In genomic region chr3:129592362-129593150, GRCh38 we compare ENCODE assay signal across 9 cellular contexts. TPM values are rescaled to one million over a fixed set of nuclear protein-coding genes. Genes with fewer than 3 reads are reported as not detected.
DNase-seq lines count a peak whose midpoint lies in the region; ATAC-seq and TF ChIP-seq lines count a peak whose summit lies in the region.
"Had no signal": no experiment of that assay in that cellular context is flagged by ENCODE, and none has a peak within 500 bp of the region (broad histone marks: within the 10 kb centered on the region; RNA-seq: fewer than 3 reads in every experiment).

No MANE protein-coding gene starts in this region.

- no peak overlapping the region for H3K4me3 ChIP-seq in Peyer's patch

- intact Hi-C loops in Right ventricle myocardium inferior (cut with DNase I), result no loop called here

- ATAC-seq in Right ventricle myocardium inferior, result peak; percentile 18
- ATAC-seq in omental fat pad (ENCODE audit: low FRiP score), result peak; percentile 29
- no peak for ATAC-seq in HG03432 (IDR thresholded peaks at IDR 0.05; ENCODE audit: unreplicated experiment)
- ATAC-seq in stimulated activated naive CD8-positive, alpha-beta T cell treated with anti-CD3 and anti-CD28 coated beads, Interleukin-15, Interleukin-2, amounts not matched to agents 100 U/mL and 50 U/mL, for 24 hours, result no peak

- no peak for TF ChIP-seq POLR2A in Peyer's patch (IDR thresholded peaks at IDR 0.05)

- H3K9me3 ChIP-seq in Peyer's patch, result no peaks in the 10 kb centered on the region

- DNase-seq in CD1c-positive myeloid dendritic cell (ENCODE audit: extremely low spot score) (peak; percentile 69), Peyer's patch (peak in 1 of 3 donors; percentile 76), Right ventricle myocardium inferior (ENCODE audit: missing footprints) (peak; percentile 88), omental fat pad (ENCODE audit: low spot score) (no peak), NCI-H2081 (lab: John Stamatoyannopoulos, UW) (no peak), OCI-M1 (lab: John Stamatoyannopoulos, UW) (no peak)
- no peak for DNase-seq in stimulated activated naive CD8-positive, alpha-beta T cell treated with anti-CD3 and anti-CD28 coated beads, Interleukin-15, Interleukin-2, amounts not matched to agents 100 U/mL and 50 U/mL, for 24 hours

- TF ChIP-seq CTCF in Peyer's patch (IDR thresholded peaks at IDR 0.05) (no peak), omental fat pad (IDR thresholded peaks at IDR 0.05) (no peak)

- H3K27ac ChIP-seq in Peyer's patch, result peak overlapping the region; percentile 56 to 83 (median 66)

- peaks cover 0 to 61% (median 13%) of the 10 kb centered on the region in 4 donors for H3K4me1 ChIP-seq in Peyer's patch

- no peaks in the 10 kb centered on the region for H3K36me3 ChIP-seq in Peyer's patch

- no peaks in the 10 kb centered on the region for H3K27me3 ChIP-seq in Peyer's patch

RNA-seq across cellular contexts. Expression of gene PLXND1, which starts 13.9 kb away (rescaled TPM):
- 100 to 1,000 TPM in 1 of 4 donors, 10 to 100 TPM in 3; 13.1 to 305 (median 48.2) TPM for total RNA-seq in Peyer's patch
- total RNA-seq in Right ventricle myocardium inferior, result 66.3 TPM
- total RNA-seq in omental fat pad, result 100 to 1,000 TPM in 3 of 4 donors, 10 to 100 TPM in 1; 82.7 to 364 (median 170) TPM

RNA-seq across cellular contexts. Expression of gene H1-8, which starts 49.6 kb away (rescaled TPM):
- total RNA-seq in Peyer's patch, result not detected
- not detected for total RNA-seq in Right ventricle myocardium inferior
- not detected for total RNA-seq in omental fat pad
- total RNA-seq: bronchial epithelial cell had no signal

Comparison
In these comparisons a context has a peak if more than half of its experiments do, and no peak if none do; other contexts are left out.
1. DNase-seq: peak in CD1c-positive myeloid dendritic cell (single experiment) and Right ventricle myocardium inferior (single experiment); none in omental fat pad (single experiment), NCI-H2081 (0 of 2), OCI-M1 (single experiment) and stimulated activated naive CD8-positive, alpha-beta T cell treated with anti-CD3 and anti-CD28 coated beads, Interleukin-15, Interleukin-2, amounts not matched to agents 100 U/mL and 50 U/mL, for 24 hours (single experiment).
2. ATAC-seq: peak in Right ventricle myocardium inferior (single experiment) and omental fat pad (single experiment); none in HG03432 (single experiment) and stimulated activated naive CD8-positive, alpha-beta T cell treated with anti-CD3 and anti-CD28 coated beads, Interleukin-15, Interleukin-2, amounts not matched to agents 100 U/mL and 50 U/mL, for 24 hours (single experiment).